15 cellular contexts compared by ENCODE assay signal in genomic region chr2:53028259-53028658, GRCh38.
A peak's percentile ranks its signal among the peaks of the same experiment; 100 is the strongest.
DNase-seq lines count a peak whose midpoint lies in the region; ATAC-seq and TF ChIP-seq lines count a peak whose summit lies in the region.
"Had no signal": no experiment of that assay in that cellular context is flagged by ENCODE, and none has a peak within 500 bp of the region (broad histone marks: within the 10 kb centered on the region; RNA-seq: fewer than 3 reads in every experiment).

No MANE protein-coding gene starts in this region.

- no peaks in the 10 kb centered on the region for H3K79me2 ChIP-seq in PC-9 (ENCODE audit: low read depth)

- BruUV-seq in PC-9 (replicated peaks; lab: Mats Ljungman, UMichigan) = no TSS peak

- CTCF ChIA-PET in PC-9 (lab: Charles Lee) = no interaction called here
- CTCF ChIA-PET in activated CD4-positive, alpha-beta memory T cell treated with anti-CD3 and anti-CD28 coated beads, Interleukin-2, amount 10 ng/mL, durations not matched to agents 7 days and 5 days (lab: Charles Lee) = no interaction called here

- intact Hi-C loops in Right ventricle myocardium inferior (cut with DNase I) = no loop called here
- intact Hi-C loops in heart left ventricle (cut with DNase I) = no loop called here
- intact Hi-C loops in PC-9 (cut with micrococcal nuclease; ENCODE audit: unreplicated experiment) = loop anchor here (2.0 to 5.0 kb wide), 2 partner anchors 59 to 103 kb away; no protein-coding TSS in a partner anchor
- intact Hi-C loops in upper lobe of right lung (cut with DNase I) = no loop called here

- WGBS in heart left ventricle, 4 donors = 39 to 67% (median 50%) methylated on average over 1 of the region's 1 CpG

- H3K36me3 ChIP-seq in heart left ventricle = no peaks in the 10 kb centered on the region
- no peaks in the 10 kb centered on the region for H3K36me3 ChIP-seq in PC-9 (ENCODE audit: low read depth)
- H3K36me3 ChIP-seq in upper lobe of right lung = no peaks in the 10 kb centered on the region
- H3K36me3 ChIP-seq: HAP-1, spleen had no signal

- H3K4me1 Mint-ChIP-seq in activated CD4-positive, alpha-beta memory T cell treated with anti-CD3 and anti-CD28 coated beads, Interleukin-2, amount 10 ng/mL, durations not matched to agents 7 days and 5 days = no peaks in the 10 kb centered on the region
- H3K4me1 Mint-ChIP-seq: memory B cell had no signal

- no peak for TF ChIP-seq POLR2A in heart left ventricle (IDR thresholded peaks at IDR 0.05)

- H3K4me1 ChIP-seq in heart left ventricle (no peaks in the 10 kb centered on the region), PC-9 (replicated peaks; ENCODE audit: insufficient read depth) (peaks cover 10% of the 10 kb centered on the region; the same call in 1 of the 2 replicates), foreskin keratinocyte (no peaks in the 10 kb centered on the region), upper lobe of right lung (no peaks in the 10 kb centered on the region)
- H3K4me1 ChIP-seq: HAP-1, spleen had no signal

- no peaks in the 10 kb centered on the region for H3K27me3 ChIP-seq in heart left ventricle
- no peaks in the 10 kb centered on the region for H3K27me3 ChIP-seq in PC-9 (ENCODE audit: insufficient read depth, low read depth)
- no peaks in the 10 kb centered on the region for H3K27me3 ChIP-seq in foreskin keratinocyte
- H3K27me3 ChIP-seq in upper lobe of right lung = no peaks in the 10 kb centered on the region
- H3K27me3 ChIP-seq: spleen had no signal

- H3K36me3 Mint-ChIP-seq in activated CD4-positive, alpha-beta memory T cell treated with anti-CD3 and anti-CD28 coated beads, Interleukin-2, amount 10 ng/mL, durations not matched to agents 7 days and 5 days (ENCODE audit: low read depth) = no peaks in the 10 kb centered on the region
- H3K36me3 Mint-ChIP-seq: memory B cell had no signal

- peaks cover 8% of the 10 kb centered on the region for H3K9me3 Mint-ChIP-seq in activated CD4-positive, alpha-beta memory T cell treated with anti-CD3 and anti-CD28 coated beads, Interleukin-2, amount 10 ng/mL, durations not matched to agents 7 days and 5 days

- no peak overlapping the region for H3K27ac Mint-ChIP-seq in activated CD4-positive, alpha-beta memory T cell treated with anti-CD3 and anti-CD28 coated beads, Interleukin-2, amount 10 ng/mL, durations not matched to agents 7 days and 5 days
- H3K27ac Mint-ChIP-seq: memory B cell had no signal

- H3K4me2 ChIP-seq in PC-9 = 0 out of 2 replicates have a peak overlapping the region, but pooled peaks have one; percentile 1

- no peak overlapping the region for H3K4me3 Mint-ChIP-seq in activated CD4-positive, alpha-beta memory T cell treated with anti-CD3 and anti-CD28 coated beads, Interleukin-2, amount 10 ng/mL, durations not matched to agents 7 days and 5 days
- H3K4me3 Mint-ChIP-seq: memory B cell had no signal

- ATAC-seq in Right ventricle myocardium inferior (peak; percentile 64), heart left ventricle (no peak), foreskin keratinocyte (no peak), upper lobe of right lung (peak; percentile 9), HG03108 (IDR thresholded peaks at IDR 0.05; ENCODE audit: unreplicated experiment) (no peak), HG02840 (IDR thresholded peaks at IDR 0.05; ENCODE audit: low FRiP score, unreplicated experiment) (no peak)

- no peaks in the 10 kb centered on the region for H3K27me3 Mint-ChIP-seq in activated CD4-positive, alpha-beta memory T cell treated with anti-CD3 and anti-CD28 coated beads, Interleukin-2, amount 10 ng/mL, durations not matched to agents 7 days and 5 days
- H3K27me3 Mint-ChIP-seq: memory B cell had no signal

- H3K4me3 ChIP-seq in heart left ventricle (no peak overlapping the region), PC-9 (no peak overlapping the region), upper lobe of right lung (no peak overlapping the region)
- H3K4me3 ChIP-seq: HAP-1, spleen had no signal

- DNase-seq in Right ventricle myocardium inferior (ENCODE audit: missing footprints) (no peak), heart left ventricle (no peak), PC-9 (peak; percentile 22 to 41), foreskin keratinocyte (peak; percentile 11 to 37), upper lobe of right lung (no peak)
- DNase-seq in activated CD4-positive, alpha-beta memory T cell treated with anti-CD3 and anti-CD28 coated beads, Interleukin-2, amount 10 ng/mL, durations not matched to agents 7 days and 5 days = no peak
- DNase-seq: activated naive CD4-positive, alpha-beta T cell treated with Interleukin-2 at 50 U/mL for 16 hours; MV-4-11; occipital lobe; spleen had no signal

- H3K9me3 ChIP-seq in heart left ventricle (no peaks in the 10 kb centered on the region), PC-9 (ENCODE audit: insufficient read depth, low read depth) (no peaks in the 10 kb centered on the region), upper lobe of right lung (no peaks in the 10 kb centered on the region)
- H3K9me3 ChIP-seq: HAP-1, spleen had no signal

- no peaks in the 10 kb centered on the region for H4K20me1 ChIP-seq in PC-9 (ENCODE audit: insufficient read depth)

- no peak overlapping the region for H3K27ac ChIP-seq in heart left ventricle
- no peak overlapping the region for H3K27ac ChIP-seq in PC-9
- H3K27ac ChIP-seq in foreskin keratinocyte = no peak overlapping the region
- no peak overlapping the region for H3K27ac ChIP-seq in upper lobe of right lung
- H3K27ac ChIP-seq: epithelial cell of prostate, spleen had no signal

- no peaks in the 10 kb centered on the region for H3F3A ChIP-seq in PC-9 (ENCODE audit: insufficient read depth, low read depth)

- no peaks in the 10 kb centered on the region for H3K9me2 ChIP-seq in PC-9 (ENCODE audit: insufficient read depth)

- H2AFZ ChIP-seq in PC-9 = no peak overlapping the region

- POLR2A ChIA-PET in PC-9 (lab: Charles Lee; ENCODE audit: unreplicated experiment) = no interaction called here
- POLR2A ChIA-PET in activated CD4-positive, alpha-beta memory T cell treated with anti-CD3 and anti-CD28 coated beads, Interleukin-2, amount 10 ng/mL, durations not matched to agents 7 days and 5 days (lab: Charles Lee) = no interaction called here

- TF ChIP-seq CTCF in heart left ventricle (IDR thresholded peaks at IDR 0.05) (no peak), PC-9 (conservative IDR thresholded peaks at IDR 0.05) (no peak), foreskin keratinocyte (conservative IDR thresholded peaks at IDR 0.05) (no peak), upper lobe of right lung (IDR thresholded peaks at IDR 0.05) (no peak)

Comparison
In these comparisons a context has a peak if more than half of its experiments do, and no peak if none do; other contexts are left out.
1. ATAC-seq: peak in Right ventricle myocardium inferior (single experiment) and upper lobe of right lung (single experiment); none in heart left ventricle (0 of 4), foreskin keratinocyte (single experiment), HG03108 (single experiment) and HG02840 (single experiment).
2. DNase-seq: peak in PC-9 (2 of 2) and foreskin keratinocyte (2 of 2); none in Right ventricle myocardium inferior (single experiment), heart left ventricle (0 of 5), upper lobe of right lung (single experiment) and activated CD4-positive, alpha-beta memory T cell treated with anti-CD3 and anti-CD28 coated beads, Interleukin-2, amount 10 ng/mL, durations not matched to agents 7 days and 5 days (single experiment).